Comparison of ENCODE assay signal across 8 cellular contexts in genomic region chr3:17742092-17742836, GRCh38. TPM values are rescaled to one million over a fixed set of nuclear protein-coding genes. Genes with fewer than 3 reads are reported as not detected.
DNase-seq lines count a peak whose midpoint lies in the region; ATAC-seq and TF ChIP-seq lines count a peak whose summit lies in the region.

TSS of gene TBC1D5 (minus strand) at chr3:17742631. CDS start at chr3:17508570, 234,061 bp downstream.

- H3K36me3 Mint-ChIP-seq in activated CD4-positive, alpha-beta memory T cell treated with anti-CD3 and anti-CD28 coated beads, Interleukin-2, amount 10 ng/mL, durations not matched to agents 7 days and 5 days (ENCODE audit: low read depth), result peaks cover 22% of the 10 kb centered on the region

- H3K4me1 ChIP-seq in ectodermal cell (ENCODE audit: control insufficient read depth, insufficient read depth, low read length), result peaks cover 12% of the 10 kb centered on the region

- no peaks in the 10 kb centered on the region for H3K9me3 ChIP-seq in ectodermal cell (ENCODE audit: control insufficient read depth, low read length)

- no peaks in the 10 kb centered on the region for H3K27me3 Mint-ChIP-seq in activated CD4-positive, alpha-beta memory T cell treated with anti-CD3 and anti-CD28 coated beads, Interleukin-2, amount 10 ng/mL, durations not matched to agents 7 days and 5 days

- H3K27me3 ChIP-seq in ectodermal cell (ENCODE audit: control insufficient read depth, insufficient read depth, low read length, poor library complexity, severe bottlenecking), result no peaks in the 10 kb centered on the region

- ATAC-seq in GM19351 (IDR thresholded peaks at IDR 0.05; ENCODE audit: unreplicated experiment), result peak; percentile 69
- peak; percentile 77 for ATAC-seq in HG03520 (IDR thresholded peaks at IDR 0.05; ENCODE audit: unreplicated experiment)

- H3K4me1 Mint-ChIP-seq in activated CD4-positive, alpha-beta memory T cell treated with anti-CD3 and anti-CD28 coated beads, Interleukin-2, amount 10 ng/mL, durations not matched to agents 7 days and 5 days, result peaks cover 48% of the 10 kb centered on the region

- peak within 1 kb of the TSS; percentile 95 for H3K27ac Mint-ChIP-seq in activated CD4-positive, alpha-beta memory T cell treated with anti-CD3 and anti-CD28 coated beads, Interleukin-2, amount 10 ng/mL, durations not matched to agents 7 days and 5 days

- CTCF ChIA-PET in activated CD4-positive, alpha-beta memory T cell treated with anti-CD3 and anti-CD28 coated beads, Interleukin-2, amount 10 ng/mL, durations not matched to agents 7 days and 5 days (lab: Charles Lee), result interaction anchor here (0.7 to 2.1 kb wide), 7 partner anchors 8 to 900 kb away, joined by 3 to 11 read pairs (median 4); no protein-coding TSS in a partner anchor

- H3K27ac ChIP-seq in C4-2B (peak within 1 kb of the TSS; percentile 95), ectodermal cell (ENCODE audit: insufficient read depth, low read depth, low read length, poor library complexity, severe bottlenecking) (peak within 1 kb of the TSS; percentile 98)

- no peaks in the 10 kb centered on the region for H3K9me3 Mint-ChIP-seq in activated CD4-positive, alpha-beta memory T cell treated with anti-CD3 and anti-CD28 coated beads, Interleukin-2, amount 10 ng/mL, durations not matched to agents 7 days and 5 days

- peak within 1 kb of the TSS; percentile 93 for H3K4me3 Mint-ChIP-seq in activated CD4-positive, alpha-beta memory T cell treated with anti-CD3 and anti-CD28 coated beads, Interleukin-2, amount 10 ng/mL, durations not matched to agents 7 days and 5 days

- peak within 1 kb of the TSS; percentile 71 for H3K4me3 ChIP-seq in ectodermal cell (ENCODE audit: insufficient read depth, low read depth, low read length)

- no peaks in the 10 kb centered on the region for H3K36me3 ChIP-seq in ectodermal cell (ENCODE audit: control insufficient read depth, insufficient read depth, low read length)

- TF ChIP-seq CTCF in C4-2B (conservative IDR thresholded peaks at IDR 0.05), result no peak

- 0 to 1% methylated on average over 82 of the region's 82 CpGs for WGBS in ectodermal cell, 2 experiments

- DNase-seq in NCI-H748 treated with DMSO at 0.1 percent for 48 hours (lab: John Stamatoyannopoulos, UW), result peak; percentile 84
- peak; percentile 95 for DNase-seq in activated CD4-positive, alpha-beta memory T cell treated with anti-CD3 and anti-CD28 coated beads, Interleukin-2, amount 10 ng/mL, durations not matched to agents 7 days and 5 days
- DNase-seq in lung microvascular endothelial cell (ENCODE audit: low read depth in 2 of 2), result peak; percentile 98
- DNase-seq in stimulated activated CD4-positive, alpha-beta T cell treated with anti-CD3 and anti-CD28 coated beads, TNF-alpha, amount 100 ng/mL, for 48 hours (ENCODE audit: low read depth in 3 of 3), result peak; percentile 88 to 94 (median 88)

- POLR2A ChIA-PET in activated CD4-positive, alpha-beta memory T cell treated with anti-CD3 and anti-CD28 coated beads, Interleukin-2, amount 10 ng/mL, durations not matched to agents 7 days and 5 days (lab: Charles Lee), result interaction anchor here (0.6 to 3.1 kb wide), 19 partner anchors 9 to 1477 kb away, joined by 3 to 12 read pairs (median 3); partner anchors contain the start of genes DPH3 and OXNAD1

RNA-seq across cellular contexts. Expression of gene TBC1D5, which starts in this region (rescaled TPM):
- 10 to 100 TPM; 49.9 to 50.8 TPM for total RNA-seq in activated CD4-positive, alpha-beta memory T cell treated with anti-CD3 and anti-CD28 coated beads, Interleukin-2, amount 10 ng/mL, durations not matched to agents 7 days and 5 days
- polyA plus RNA-seq in ectodermal cell (2013, experiment 1 of 4), result 43.6 TPM
- polyA plus RNA-seq in ectodermal cell (2013, experiment 2 of 4), result 49.8 TPM
- 35.0 TPM for polyA plus RNA-seq in ectodermal cell (2013, experiment 3 of 4)
- 36.7 TPM for polyA plus RNA-seq in ectodermal cell (2013, experiment 4 of 4)
- total RNA-seq in lung microvascular endothelial cell, result 51.2 and 75.8 TPM in 2 replicates

Comparison
In these comparisons a context has a peak if more than half of its experiments do, and no peak if none do; other contexts are left out.
1. Peak in every context shown above with its lines: DNase-seq, ATAC-seq, H3K4me3 ChIP-seq and H3K27ac ChIP-seq.